ENCODE assay signal across 20 cellular contexts in genomic region chr12:106071686-106072085, GRCh38.
"Had no signal": no experiment of that assay in that cellular context is flagged by ENCODE, and none has a peak within 500 bp of the region (broad histone marks: within the 10 kb centered on the region; RNA-seq: fewer than 3 reads in every experiment).

No MANE protein-coding gene starts in this region.

- H3K36me3 ChIP-seq: colonic mucosa had no signal

- H3K36me3 Mint-ChIP-seq: activated CD8-positive, alpha-beta memory T cell treated with anti-CD3 and anti-CD28 coated beads, Interleukin-2, amount 10 ng/mL, durations not matched to agents 7 days and 5 days; activated naive CD4-positive, alpha-beta T cell treated with anti-CD3 and anti-CD28 coated beads, Interleukin-2, amount 50 U/mL, for 72 hours; natural killer cell treated with Interleukin-12 subunit alpha and Interleukin-12 subunit beta and Interleukin-15 and Interleukin-18, amount 100 ng/mL, for 72 hours had no signal

- H3K4me1 ChIP-seq: colonic mucosa, psoas muscle had no signal

- ATAC-seq: activated CD8-positive, alpha-beta memory T cell treated with anti-CD3 and anti-CD28 coated beads, Interleukin-2, amount 10 ng/mL, durations not matched to agents 7 days and 5 days; activated naive CD4-positive, alpha-beta T cell treated with anti-CD3 and anti-CD28 coated beads, Interleukin-2, amount 50 U/mL, for 72 hours; left cardiac atrium; mucosa of descending colon; natural killer cell treated with Interleukin-12 subunit alpha and Interleukin-12 subunit beta and Interleukin-15 and Interleukin-18, amount 100 ng/mL, for 72 hours; stimulated activated naive CD8-positive, alpha-beta T cell treated with anti-CD3 and anti-CD28 coated beads, Interleukin-15, Interleukin-2, amounts not matched to agents 100 U/mL and 50 U/mL, for 24 hours had no signal

- H3K4me3 Mint-ChIP-seq: activated CD8-positive, alpha-beta memory T cell treated with anti-CD3 and anti-CD28 coated beads, Interleukin-2, amount 10 ng/mL, durations not matched to agents 7 days and 5 days; activated T-cell treated with anti-CD3 and anti-CD28 coated beads, Interleukin-2, amount 50 U/mL, for 24 hours; natural killer cell treated with Interleukin-12 subunit alpha and Interleukin-12 subunit beta and Interleukin-15 and Interleukin-18, amount 100 ng/mL, for 72 hours had no signal

- DNase-seq: activated CD4-positive, alpha-beta T cell treated with anti-CD3 and anti-CD28 coated beads, Interleukin-2, amount 50 U/mL, for 48 hours; activated CD4-positive, CD25-positive, alpha-beta regulatory T cell treated with anti-CD3 and anti-CD28 coated beads, Interleukin-2, amount 50 U/mL, for 72 hours; activated CD8-positive, alpha-beta memory T cell treated with anti-CD3 and anti-CD28 coated beads, Interleukin-2, amount 10 ng/mL, durations not matched to agents 7 days and 5 days; activated effector memory CD4-positive, alpha-beta T cell treated with anti-CD3 and anti-CD28 coated beads, Interleukin-2, amount 50 U/mL, for 16 hours; activated T-cell treated with anti-CD3 and anti-CD28 coated beads, Interleukin-2, amount 50 U/mL, for 24 hours; aorta; colonic mucosa; effector CD8-positive, alpha-beta T cell; glutamatergic neuron; left cardiac atrium; mammary epithelial cell; mucosa of descending colon; psoas muscle; sigmoid colon; stimulated activated CD4-positive, alpha-beta T cell treated with anti-CD3 and anti-CD28 coated beads, Interleukin-2, amount 100 ng/mL, for 48 hours; stimulated activated naive CD8-positive, alpha-beta T cell treated with anti-CD3 and anti-CD28 coated beads, Interleukin-15, Interleukin-2, amounts not matched to agents 100 U/mL and 50 U/mL, for 24 hours; T-helper 9 cell had no signal

- H3K27ac ChIP-seq: colonic mucosa, psoas muscle, SJSA1 had no signal

- H3K27ac Mint-ChIP-seq: activated CD8-positive, alpha-beta memory T cell treated with anti-CD3 and anti-CD28 coated beads, Interleukin-2, amount 10 ng/mL, durations not matched to agents 7 days and 5 days; activated naive CD4-positive, alpha-beta T cell treated with anti-CD3 and anti-CD28 coated beads, Interleukin-2, amount 50 U/mL, for 72 hours; activated T-cell treated with anti-CD3 and anti-CD28 coated beads, Interleukin-2, amount 50 U/mL, for 24 hours; natural killer cell treated with Interleukin-12 subunit alpha and Interleukin-12 subunit beta and Interleukin-15 and Interleukin-18, amount 100 ng/mL, for 72 hours had no signal

- H3K9me3 Mint-ChIP-seq: activated naive CD4-positive, alpha-beta T cell treated with anti-CD3 and anti-CD28 coated beads, Interleukin-2, amount 50 U/mL, for 72 hours; activated T-cell treated with anti-CD3 and anti-CD28 coated beads, Interleukin-2, amount 50 U/mL, for 24 hours; natural killer cell treated with Interleukin-12 subunit alpha and Interleukin-12 subunit beta and Interleukin-15 and Interleukin-18, amount 100 ng/mL, for 72 hours had no signal

- H3K4me3 ChIP-seq: colonic mucosa, mucosa of descending colon, psoas muscle, sigmoid colon, SJSA1 had no signal

- H3K9me3 ChIP-seq: colonic mucosa, mucosa of descending colon, psoas muscle, sigmoid colon, SJSA1 had no signal

- H3K27me3 ChIP-seq: colonic mucosa, sigmoid colon, SJSA1 had no signal
